ENCODE assay signal across 13 cellular contexts in genomic region chr14:55611859-55612258, GRCh38. TPM values are rescaled to one million over a fixed set of nuclear protein-coding genes. Genes with fewer than 3 reads are reported as not detected.
DNase-seq lines count a peak whose midpoint lies in the region; ATAC-seq, FAIRE-seq and TF ChIP-seq lines count a peak whose summit lies in the region.
"Had no signal": no experiment of that assay in that cellular context is flagged by ENCODE, and none has a peak within 500 bp of the region (broad histone marks: within the 10 kb centered on the region; RNA-seq: fewer than 3 reads in every experiment).

No MANE protein-coding gene starts in this region.

- no peak overlapping the region for H3K27ac ChIP-seq in CD4-positive, alpha-beta T cell (ENCODE audit: low read depth, low read length)
- H3K27ac ChIP-seq in IMR-90 (ENCODE audit: insufficient read depth, low read length) (no peak overlapping the region), K562 (ENCODE audit: extremely low read depth, low read depth, low read length) (no peak overlapping the region), pancreas (no peak overlapping the region)

- H4K20me1 ChIP-seq in IMR-90 (ENCODE audit: insufficient read depth, low read length) (peaks cover 25% of the 10 kb centered on the region), K562 (replicated peaks; ENCODE audit: control insufficient read depth, insufficient read depth, low read length) (no peaks in the 10 kb centered on the region)

- no peak overlapping the region for H3K23ac ChIP-seq in IMR-90 (ENCODE audit: low read depth, low read length)

- no peaks in the 10 kb centered on the region for H3K27me3 Mint-ChIP-seq in CD4-positive, alpha-beta T cell

- H3K4me1 Mint-ChIP-seq in CD4-positive, alpha-beta T cell (ENCODE audit: low read depth), result peaks cover 47% of the 10 kb centered on the region

- in situ Hi-C loops in IMR-90 (cut with MboI; ENCODE audit: low sequenced_read_pairs) (no loop called here), K562 (cut with MboI) (no loop called here)

- no peaks in the 10 kb centered on the region for H3K27me3 ChIP-seq in CD4-positive, alpha-beta T cell (ENCODE audit: control insufficient read depth, insufficient read depth, low read length)
- no peaks in the 10 kb centered on the region for H3K27me3 ChIP-seq in IMR-90 (ENCODE audit: control insufficient read depth, insufficient read depth, low read length)
- H3K27me3 ChIP-seq in K562 (ENCODE audit: control insufficient read depth in 2 of 2, insufficient read depth in 2 of 2, low read length in 2 of 2), result no peaks in the 10 kb centered on the region
- H3K27me3 ChIP-seq in pancreas, result no peaks in the 10 kb centered on the region

- no peak overlapping the region for H2AK9ac ChIP-seq in IMR-90 (replicated peaks; ENCODE audit: low read depth, low read length, poor library complexity)

- no peak overlapping the region for H3K4ac ChIP-seq in IMR-90 (ENCODE audit: low read depth, low read length)

- no peak overlapping the region for H4K91ac ChIP-seq in IMR-90 (ENCODE audit: insufficient read depth, low read depth, low read length)

- H2BK120ac ChIP-seq in IMR-90 (ENCODE audit: low read depth, low read length), result no peak overlapping the region

- H4K5ac ChIP-seq in IMR-90 (ENCODE audit: low read depth, low read length), result no peak overlapping the region

- H3K9me1 ChIP-seq in IMR-90 (ENCODE audit: insufficient read depth, low read length), result peaks cover 7% of the 10 kb centered on the region
- no peaks in the 10 kb centered on the region for H3K9me1 ChIP-seq in K562 (ENCODE audit: control insufficient read depth, insufficient read depth, low read length)

- TF ChIP-seq CTCF in CD4-positive, alpha-beta T cell (IDR thresholded peaks at IDR 0.05), result no peak
- TF ChIP-seq CTCF in IMR-90 (conservative IDR thresholded peaks at IDR 0.05; ENCODE audit: low read depth, low read length) (no peak), K562 (IDR thresholded peaks at IDR 0.05 in 2 of 3, conservative IDR thresholded peaks at IDR 0.05 in 1 of 3; ENCODE audit: insufficient read depth in 2 of 3, low read depth in 1 of 3, low read length in 3 of 3) (no peak), pancreas (IDR thresholded peaks at IDR 0.05) (no peak)

- dilution Hi-C loops in IMR-90 (cut with HindIII; ENCODE audit: low sequenced_read_pairs, unreplicated experiment), result no loop called here

- H2AK5ac ChIP-seq in IMR-90 (ENCODE audit: low read depth, low read length), result no peak overlapping the region

- H3K4me2 ChIP-seq in IMR-90 (ENCODE audit: low read depth, low read length) (no peak overlapping the region), K562 (ENCODE audit: insufficient read depth, low read length) (no peak overlapping the region)

- no peak for ATAC-seq in CD4-positive, alpha-beta T cell (ENCODE audit: poor library complexity)
- ATAC-seq in IMR-90 (ENCODE audit: low read depth), result no peak
- ATAC-seq in K562, result no peak
- no peak for ATAC-seq in pancreas

- H3K56ac ChIP-seq in IMR-90 (ENCODE audit: extremely low read depth, insufficient read depth, low read length), result no peak overlapping the region

- no peak overlapping the region for H3K9ac ChIP-seq in IMR-90 (ENCODE audit: low read depth, low read length)
- H3K9ac ChIP-seq in K562 (ENCODE audit: insufficient read depth in 1 of 2, low read depth in 2 of 2, low read length in 2 of 2), result no peak overlapping the region

- peaks cover 50% of the 10 kb centered on the region for H3K36me3 Mint-ChIP-seq in CD4-positive, alpha-beta T cell (ENCODE audit: low read depth)

- no peak for DNase-seq in CD4-positive, alpha-beta T cell
- no peak for DNase-seq in IMR-90
- no peak for DNase-seq in K562 (ENCODE audit: extremely low read depth in 1 of 4, low spot score in 3 of 4)
- DNase-seq in pancreas, result no peak
- no peak for DNase-seq in anterior cingulate cortex (lab: John Stamatoyannopoulos, UW)
- DNase-seq in T-helper 1 cell, result no peak
- DNase-seq in NOMO-1 treated with dmso at 0.1 percent for 144 hours (lab: John Stamatoyannopoulos, UW; ENCODE audit: unreplicated experiment), result no peak
- DNase-seq: H7, NCI-H146, NCI-H345, NCI-H69, SHP77 had no signal

- no peak overlapping the region for H2BK15ac ChIP-seq in IMR-90 (ENCODE audit: low read depth, low read length)

- peaks cover 11% of the 10 kb centered on the region for H3K36me3 ChIP-seq in IMR-90 (ENCODE audit: control insufficient read depth, insufficient read depth, low read length)
- peaks cover 19% of the 10 kb centered on the region; the same call in 2 of the 3 replicates for H3K36me3 ChIP-seq in K562 (ENCODE audit: control insufficient read depth, insufficient read depth, low read length)
- no peaks in the 10 kb centered on the region for H3K36me3 ChIP-seq in pancreas

- H3K79me2 ChIP-seq in K562 (ENCODE audit: control insufficient read depth, insufficient read depth, low read length), result peaks cover 24% of the 10 kb centered on the region

- peaks cover 44 to 61% of the 10 kb centered on the region in 2 experiments for H3K79me1 ChIP-seq in IMR-90 (ENCODE audit: low read depth in 1 of 2, low read length in 2 of 2)

- BruUV-seq in IMR-90 (replicated peaks; lab: Mats Ljungman, UMichigan) (no TSS peak), K562 (replicated peaks; lab: Mats Ljungman, UMichigan) (no TSS peak)

- H4K8ac ChIP-seq in IMR-90 (ENCODE audit: low read depth in 2 of 2, low read length in 2 of 2), result no peak overlapping the region

- intact Hi-C loops in CD4-positive, alpha-beta T cell (cut with DNase I, micrococcal nuclease), result no loop called here
- intact Hi-C loops in IMR-90 (cut with micrococcal nuclease) (no loop called here), K562 (cut with micrococcal nuclease) (no loop called here), pancreas (cut with DNase I) (no loop called here)

- no peak for TF ChIP-seq POLR2A in IMR-90 (IDR thresholded peaks at IDR 0.05; ENCODE audit: low read depth, low read length)
- no peak for TF ChIP-seq POLR2A in K562 (conservative IDR thresholded peaks at IDR 0.05)

- no peaks in the 10 kb centered on the region for H3K9me3 Mint-ChIP-seq in CD4-positive, alpha-beta T cell

- FAIRE-seq in K562 (lab: Jason Lieb, UNC) (no peak), pancreas (lab: Jason Lieb, UNC) (peak; percentile 37)
- FAIRE-seq: RCC 7860 had no signal

- peak overlapping the region; percentile 0 for H3K27ac Mint-ChIP-seq in CD4-positive, alpha-beta T cell

- H3K4me3 ChIP-seq in IMR-90 (ENCODE audit: insufficient read depth, low read depth, low read length) (no peak overlapping the region), K562 (no peak overlapping the region), pancreas (no peak overlapping the region)

- POLR2A ChIA-PET in CD4-positive, alpha-beta T cell (lab: Charles Lee), result no interaction called here
- POLR2A ChIA-PET in IMR-90 (lab: Charles Lee; ENCODE audit: unreplicated experiment), result no interaction called here
- POLR2A ChIA-PET in K562 (lab: Yijun Ruan, JAX), result no interaction called here

- TF ChIP-seq RAD21 in IMR-90 (IDR thresholded peaks at IDR 0.05; ENCODE audit: low read length), result no peak
- TF ChIP-seq RAD21 in K562 (CRISPR knock-in tag; conservative IDR thresholded peaks at IDR 0.05 in 1 of 2, IDR thresholded peaks at IDR 0.05 in 1 of 2), result no peak

- no peak overlapping the region for H3K4me3 Mint-ChIP-seq in CD4-positive, alpha-beta T cell

- H3K9me3 ChIP-seq in CD4-positive, alpha-beta T cell (ENCODE audit: control insufficient read depth, low read length), result no peaks in the 10 kb centered on the region
- H3K9me3 ChIP-seq in IMR-90 (ENCODE audit: control insufficient read depth, insufficient read depth, low read length) (no peaks in the 10 kb centered on the region), K562 (replicated peaks; ENCODE audit: control insufficient read depth, insufficient read depth, low read depth, low read length) (no peaks in the 10 kb centered on the region), pancreas (no peaks in the 10 kb centered on the region)

- H2BK20ac ChIP-seq in IMR-90 (ENCODE audit: low read depth, low read length), result no peak overlapping the region

- no peak for TF ChIP-seq EP300 in K562 (IDR thresholded peaks at IDR 0.05; ENCODE audit: low read length)

- H2AFZ ChIP-seq in IMR-90 (replicated peaks; ENCODE audit: low read length, poor library complexity), result no peak overlapping the region
- H2AFZ ChIP-seq in K562 (ENCODE audit: low read depth, low read length), result no peak overlapping the region

- no peak overlapping the region for H2BK5ac ChIP-seq in IMR-90 (ENCODE audit: low read depth, low read length, poor library complexity, severe bottlenecking)

- H3K14ac ChIP-seq in IMR-90 (replicated peaks; ENCODE audit: low read depth, low read length), result no peak overlapping the region

- no peak overlapping the region for H3K18ac ChIP-seq in IMR-90 (ENCODE audit: low read depth, low read length)

- CTCF ChIA-PET in CD4-positive, alpha-beta T cell (lab: Charles Lee), result no interaction called here
- CTCF ChIA-PET in IMR-90 (lab: Yijun Ruan, JAX) (no interaction called here), K562 (lab: Yijun Ruan, JAX; ENCODE audit: low intra/inter-chr PET ratio) (no interaction called here)

- H3K4me1 ChIP-seq in IMR-90 (ENCODE audit: control insufficient read depth, insufficient read depth, low read length) (peaks cover 6% of the 10 kb centered on the region; the same call in 1 of the 2 replicates), K562 (replicated peaks in 1 of 2; ENCODE audit: control insufficient read depth in 2 of 2, insufficient read depth in 2 of 2, low read length in 2 of 2) (no peaks in the 10 kb centered on the region), pancreas (peaks cover 0 to under 1% (median 0%) of the 10 kb centered on the region in 3 donors)

RNA-seq across cellular contexts. Expression of gene KTN1, which starts 31.9 kb away (rescaled TPM):
- 10 to 100 TPM; 59.9 to 68.4 TPM for total RNA-seq in CD4-positive, alpha-beta T cell
- total RNA-seq in IMR-90 (2012; rRNA removed) (57.2 and 149 TPM in 2 replicates), K562 (2014; rRNA removed) (51.1 and 57.5 TPM in 2 replicates), K562 (2014; rRNA removed; fragmentation: Illumina TruSeq; extraction: Trizol) (120 and 134 TPM in 2 replicates), K562 (2015; rRNA removed; fragmentation: Illumina TruSeq; extraction: Trizol) (99.6 and 109 TPM in 2 replicates), K562 (2021) (57.5 and 63.6 TPM in 2 replicates), pancreas (10 to 100 TPM; 66.4 to 98.1 (median 74.7) TPM)
- polyA plus RNA-seq in IMR-90 (2012; rRNA removed) (36.9 and 42.1 TPM in 2 replicates), K562 (2011; rRNA removed) (44.8 and 67.4 TPM in 2 replicates), K562 (2014; fragmentation: Illumina TruSeq; extraction: Trizol) (74.2 and 80.2 TPM in 2 replicates), K562 (2014; fragmentation: Nextera tagmentation; extraction: Ambion mirVana) (10 to 100 TPM; 34.8 to 41.6 TPM), K562 (2014; rRNA removed) (45.3 and 58.4 TPM in 2 replicates), pancreas (10 to 100 TPM; 29.0 to 58.7 TPM)
- 3.5 and 4.0 TPM in 2 replicates for polyA plus RNA-seq in IMR-90 (2012; cell fraction: cytosol; rRNA removed)
- polyA plus RNA-seq in IMR-90 (2012; cell fraction: nucleus; rRNA removed; ENCODE audit: low replicate concordance), result 3.2 and 30.4 TPM in 2 replicates
- 20.3 and 135 TPM in 2 replicates for total RNA-seq in K562 (2011; cell fraction: chromatin; rRNA removed; ENCODE audit: low replicate concordance)
- total RNA-seq in K562 (2011; cell fraction: nucleolus; rRNA removed), result 19.5 and 35.8 TPM in 2 replicates
- 63.8 and 108 TPM in 2 replicates for total RNA-seq in K562 (2011; cell fraction: nucleoplasm; rRNA removed)
- 4.3 and 11.4 TPM in 2 replicates for polyA plus RNA-seq in K562 (2011; cell fraction: cytosol; rRNA removed)
- 20.3 and 31.6 TPM in 2 replicates for polyA plus RNA-seq in K562 (2011; cell fraction: nucleus; rRNA removed)
- polyA plus RNA-seq in K562 (2012), result 44.3 and 49.8 TPM in 2 replicates
- polyA minus RNA-seq in K562 (2011; rRNA and poly(A)+ RNA removed), result 101 and 119 TPM in 2 replicates
- 29.7 and 30.8 TPM in 2 replicates for polyA minus RNA-seq in K562 (2011; cell fraction: cytosol; rRNA and poly(A)+ RNA removed)
- 46.9 and 94.2 TPM in 2 replicates for polyA minus RNA-seq in K562 (2011; cell fraction: nucleus; rRNA and poly(A)+ RNA removed)
